In the genomic region with DNA sequence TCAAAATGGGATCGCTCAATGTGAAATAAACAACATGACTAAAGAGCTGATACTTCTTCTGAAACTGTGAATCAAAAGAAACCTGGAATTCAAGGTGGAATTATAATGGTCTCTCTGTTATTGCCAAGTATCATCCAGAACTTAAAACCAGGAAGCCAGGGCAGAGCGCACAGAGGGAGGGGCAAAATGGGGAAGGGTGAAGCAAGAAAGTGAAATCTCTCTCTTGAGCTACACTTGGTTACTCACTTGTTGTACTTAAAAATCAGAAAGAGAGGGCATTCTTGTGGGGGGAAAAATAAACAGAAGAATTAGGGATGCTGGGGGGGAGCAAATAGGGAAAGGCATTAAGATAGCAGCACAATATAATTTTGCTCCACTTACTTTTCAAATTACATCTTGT, we compare ENCODE assay signal across 28 cellular contexts.
DNase-seq lines count a peak whose midpoint lies in the region; ATAC-seq and TF ChIP-seq lines count a peak whose summit lies in the region.
"Had no signal": no experiment of that assay in that cellular context is flagged by ENCODE, and none has a peak within 500 bp of the region (broad histone marks: within the 10 kb centered on the region; RNA-seq: fewer than 3 reads in every experiment).

No MANE protein-coding gene starts in this region.

- no peaks in the 10 kb centered on the region for H3K27me3 Mint-ChIP-seq in neural progenitor cell (ENCODE audit: insufficient read depth, low read depth)
- H3K27me3 Mint-ChIP-seq: activated CD8-positive, alpha-beta T cell treated with anti-CD3 and anti-CD28 coated beads for 36 hours; activated naive CD4-positive, alpha-beta T cell treated with anti-CD3 and anti-CD28 coated beads, Interleukin-2, amount 10 ng/mL, durations not matched to agents 7 days and 5 days; activated T-helper 17 cell treated with anti-CD3 and anti-CD28 coated beads, Interleukin-2, amount 50 U/mL, for 72 hours; stimulated activated naive CD8-positive, alpha-beta T cell treated with anti-CD3 and anti-CD28 coated beads, Interleukin-15, Interleukin-2, amounts not matched to agents 100 ng/mL and 50 ng/mL, for 24 hours; T-helper 17 cell had no signal

- TF ChIP-seq POLR2A in HCT116 (IDR thresholded peaks at IDR 0.05; ENCODE audit: borderline replicate concordance, extremely low read depth, insufficient read depth, insufficient read length), result no peak

- TF ChIP-seq RAD21 in HCT116 (IDR thresholded peaks at IDR 0.05; ENCODE audit: low read depth), result no peak

- RAD21 ChIA-PET in HCT116 (lab: Charles Lee; ENCODE audit: low non-redundant PET in 1 of 2, low total read pairs in 2 of 2, uncharacterized antibody in 2 of 2, unreplicated experiment in 2 of 2), result no interaction called here

- H3K27me3 ChIP-seq in HCT116 (ENCODE audit: insufficient read depth, low read length), result no peaks in the 10 kb centered on the region
- H3K27me3 ChIP-seq in fibroblast of lung (ENCODE audit: control insufficient read depth, insufficient read depth, low read length), result no peaks in the 10 kb centered on the region
- H3K27me3 ChIP-seq in neural progenitor cell, result no peaks in the 10 kb centered on the region
- H3K27me3 ChIP-seq: BLaER1, brain microvascular endothelial cell, neutrophil, vagina had no signal

- H3K27ac Mint-ChIP-seq in neural progenitor cell, result no peak overlapping the region
- H3K27ac Mint-ChIP-seq: activated CD8-positive, alpha-beta T cell treated with anti-CD3 and anti-CD28 coated beads for 36 hours; activated naive CD4-positive, alpha-beta T cell treated with anti-CD3 and anti-CD28 coated beads, Interleukin-2, amount 10 ng/mL, durations not matched to agents 7 days and 5 days; activated T-helper 17 cell treated with anti-CD3 and anti-CD28 coated beads, Interleukin-2, amount 50 U/mL, for 72 hours; mesothelial cell of epicardium; stimulated activated naive CD8-positive, alpha-beta T cell treated with anti-CD3 and anti-CD28 coated beads, Interleukin-15, Interleukin-2, amounts not matched to agents 100 ng/mL and 50 ng/mL, for 24 hours; T-helper 17 cell had no signal

- H3K9me3 ChIP-seq in HCT116 (ENCODE audit: control insufficient read depth in 1 of 2, insufficient read depth in 1 of 2, low read depth in 1 of 2, low read length in 2 of 2) (no peaks in the 10 kb centered on the region), fibroblast of lung (ENCODE audit: control insufficient read depth, insufficient read depth, low read depth, low read length) (no peaks in the 10 kb centered on the region), neural progenitor cell (ENCODE audit: low read depth) (no peaks in the 10 kb centered on the region)
- H3K9me3 ChIP-seq: BLaER1, neutrophil, thoracic aorta, vagina had no signal

- H3K9ac ChIP-seq in HCT116 (ENCODE audit: low read length) (no peak overlapping the region), fibroblast of lung (ENCODE audit: insufficient read depth, low read length) (no peak overlapping the region), neural progenitor cell (no peak overlapping the region)
- H3K9ac ChIP-seq: BLaER1 had no signal

- intact Hi-C loops in HCT116 (cut with micrococcal nuclease), result no loop called here

- no TSS peak for BruUV-seq in HCT116 (replicated peaks; lab: Mats Ljungman, UMichigan)

- no peak overlapping the region for H3K4me2 ChIP-seq in HCT116 (ENCODE audit: low read length)
- H3K4me2 ChIP-seq in fibroblast of lung (ENCODE audit: extremely low read depth, insufficient read depth, low read length), result no peak overlapping the region
- H3K4me2 ChIP-seq in neural progenitor cell, result no peak overlapping the region
- H3K4me2 ChIP-seq: BLaER1 had no signal

- CTCF ChIA-PET in HCT116 (lab: Charles Lee), result no interaction called here

- H3F3A ChIP-seq in neural progenitor cell (ENCODE audit: low read depth), result peaks cover 11% of the 10 kb centered on the region

- TF ChIP-seq CTCF in HCT116 (IDR thresholded peaks at IDR 0.05 in 2 of 3, conservative IDR thresholded peaks at IDR 0.05 in 1 of 3; ENCODE audit: borderline replicate concordance in 1 of 3, insufficient read depth in 1 of 3, low read depth in 2 of 3, low read length in 2 of 3) (no peak), fibroblast of lung (conservative IDR thresholded peaks at IDR 0.05 in 1 of 2, IDR thresholded peaks at IDR 0.05 in 1 of 2; ENCODE audit: low read depth in 1 of 2, low read length in 2 of 2) (no peak), neural progenitor cell (IDR thresholded peaks at IDR 0.05) (no peak)

- peaks cover 10% of the 10 kb centered on the region for H3K36me3 Mint-ChIP-seq in neural progenitor cell
- H3K36me3 Mint-ChIP-seq: activated naive CD4-positive, alpha-beta T cell treated with anti-CD3 and anti-CD28 coated beads, Interleukin-2, amount 10 ng/mL, durations not matched to agents 7 days and 5 days; mesothelial cell of epicardium; naive B cell had no signal

- no peak overlapping the region for H3K4me3 ChIP-seq in HCT116 (replicated peaks in 1 of 2; ENCODE audit: low read depth in 1 of 2, low read length in 2 of 2)
- no peak overlapping the region for H3K4me3 ChIP-seq in fibroblast of lung (replicated peaks in 1 of 4; ENCODE audit: control extremely low read depth in 1 of 4, insufficient read depth in 1 of 4, low read depth in 3 of 4, low read length in 4 of 4)
- no peak overlapping the region for H3K4me3 ChIP-seq in neural progenitor cell
- H3K4me3 ChIP-seq: BLaER1, GM12878, thoracic aorta, vagina had no signal

- 0 out of 2 replicates have a peak, but pooled peaks cover 3% of the 10 kb centered on the region for H3K9me2 ChIP-seq in HCT116 (ENCODE audit: insufficient read depth)

- H3K79me2 ChIP-seq in HCT116 (ENCODE audit: insufficient read depth, low read length) (no peaks in the 10 kb centered on the region), fibroblast of lung (ENCODE audit: control insufficient read depth, insufficient read depth, low read length) (no peaks in the 10 kb centered on the region), neural progenitor cell (ENCODE audit: low read depth) (no peaks in the 10 kb centered on the region)

- H3K4me1 ChIP-seq in HCT116 (ENCODE audit: control insufficient read depth in 1 of 2, insufficient read depth in 2 of 2, low read length in 2 of 2) (peaks cover 0 to 4% of the 10 kb centered on the region in 2 experiments; a peak in 1 of 4 replicates), fibroblast of lung (ENCODE audit: control insufficient read depth, extremely low read depth, insufficient read depth, low read length) (no peaks in the 10 kb centered on the region), neural progenitor cell (no peaks in the 10 kb centered on the region)
- H3K4me1 ChIP-seq: BLaER1, vagina had no signal

- no peak overlapping the region for H3K4me3 Mint-ChIP-seq in neural progenitor cell
- H3K4me3 Mint-ChIP-seq: activated CD8-positive, alpha-beta T cell treated with anti-CD3 and anti-CD28 coated beads for 36 hours; activated naive CD4-positive, alpha-beta T cell treated with anti-CD3 and anti-CD28 coated beads, Interleukin-2, amount 10 ng/mL, durations not matched to agents 7 days and 5 days; activated T-helper 17 cell treated with anti-CD3 and anti-CD28 coated beads, Interleukin-2, amount 50 U/mL, for 72 hours; mesothelial cell of epicardium; naive B cell; stimulated activated naive CD8-positive, alpha-beta T cell treated with anti-CD3 and anti-CD28 coated beads, Interleukin-15, Interleukin-2, amounts not matched to agents 100 ng/mL and 50 ng/mL, for 24 hours; T-helper 17 cell had no signal

- no peaks in the 10 kb centered on the region for H3K9me3 Mint-ChIP-seq in neural progenitor cell
- H3K9me3 Mint-ChIP-seq: activated CD8-positive, alpha-beta T cell treated with anti-CD3 and anti-CD28 coated beads for 36 hours; activated naive CD4-positive, alpha-beta T cell treated with anti-CD3 and anti-CD28 coated beads, Interleukin-2, amount 10 ng/mL, durations not matched to agents 7 days and 5 days; activated T-helper 17 cell treated with anti-CD3 and anti-CD28 coated beads, Interleukin-2, amount 50 U/mL, for 72 hours; stimulated activated naive CD8-positive, alpha-beta T cell treated with anti-CD3 and anti-CD28 coated beads, Interleukin-15, Interleukin-2, amounts not matched to agents 100 ng/mL and 50 ng/mL, for 24 hours had no signal

- H3K36me3 ChIP-seq in HCT116 (ENCODE audit: control insufficient read depth in 1 of 2, insufficient read depth in 2 of 2, low read length in 2 of 2) (no peaks in the 10 kb centered on the region), fibroblast of lung (ENCODE audit: control insufficient read depth, insufficient read depth, low read length) (no peaks in the 10 kb centered on the region), neural progenitor cell (peaks cover 18% of the 10 kb centered on the region)
- H3K36me3 ChIP-seq: BLaER1, brain microvascular endothelial cell, neutrophil, thoracic aorta, vagina had no signal

- no peaks in the 10 kb centered on the region for H4K20me1 ChIP-seq in HCT116 (ENCODE audit: insufficient read depth)
- H4K20me1 ChIP-seq in fibroblast of lung (ENCODE audit: control insufficient read depth, extremely low read depth, insufficient read depth, low read length), result no peaks in the 10 kb centered on the region
- no peaks in the 10 kb centered on the region for H4K20me1 ChIP-seq in neural progenitor cell (ENCODE audit: low read depth)
- H4K20me1 ChIP-seq: BLaER1 had no signal

- DNase-seq in HCT116 (ENCODE audit: low read depth, low spot score), result no peak
- DNase-seq in OCI-M1 (lab: John Stamatoyannopoulos, UW), result peak; percentile 56
- peak in 1 of 2 donors; percentile 70 for DNase-seq in fibroblast of lung (ENCODE audit: low read depth in 2 of 2)
- DNase-seq in neural progenitor cell (ENCODE audit: low spot score), result no peak
- DNase-seq in COLO668 (lab: John Stamatoyannopoulos, UW; ENCODE audit: unreplicated experiment), result no peak
- DNase-seq in activated CD4-positive, alpha-beta T cell treated with anti-CD3 and anti-CD28 coated beads for 4 hours, result no peak
- DNase-seq: activated CD4-positive, alpha-beta T cell treated with anti-CD3 and anti-CD28 coated beads for 1 hour; activated CD8-positive, alpha-beta T cell treated with anti-CD3 and anti-CD28 coated beads for 36 hours; activated naive CD4-positive, alpha-beta T cell treated with anti-CD3 and anti-CD28 coated beads, Interleukin-2, amount 10 ng/mL, durations not matched to agents 7 days and 5 days; amniotic stem cell; brain microvascular endothelial cell; left ventricle myocardium superior; naive B cell; NCI-H1092; NCI-H1694 treated with DMSO at 0.1 percent for 48 hours; posterior cingulate gyrus; right cardiac atrium; stimulated activated CD4-positive, alpha-beta T cell treated with anti-CD3 and anti-CD28 coated beads, Interleukin-1b, Interleukin-23, amount 100 ng/mL, for 48 hours; T-helper 17 cell had no signal

- H3K4me1 Mint-ChIP-seq in neural progenitor cell, result peaks cover 10% of the 10 kb centered on the region
- H3K4me1 Mint-ChIP-seq: activated naive CD4-positive, alpha-beta T cell treated with anti-CD3 and anti-CD28 coated beads, Interleukin-2, amount 10 ng/mL, durations not matched to agents 7 days and 5 days; activated T-helper 17 cell treated with anti-CD3 and anti-CD28 coated beads, Interleukin-2, amount 50 U/mL, for 72 hours; mesothelial cell of epicardium; naive B cell; T-helper 17 cell had no signal

- H3K27ac ChIP-seq in HCT116 (ENCODE audit: low read depth, low read length) (no peak overlapping the region), fibroblast of lung (ENCODE audit: insufficient read depth, low read length) (no peak overlapping the region), neural progenitor cell (peak overlapping the region; percentile 27)
- H3K27ac ChIP-seq: BLaER1, brain microvascular endothelial cell, neutrophil, thoracic aorta, vagina had no signal

- POLR2A ChIA-PET in HCT116 (lab: Charles Lee), result no interaction called here

- peak overlapping the region; percentile 3 for H2AFZ ChIP-seq in HCT116 (ENCODE audit: low read depth, low read length, poor library complexity, severe bottlenecking)
- H2AFZ ChIP-seq in fibroblast of lung (ENCODE audit: low read length), result peak overlapping the region; percentile 63
- H2AFZ ChIP-seq in neural progenitor cell (replicated peaks), result no peak overlapping the region

- ATAC-seq in HCT116 (no peak), GM21529 (IDR thresholded peaks at IDR 0.05; ENCODE audit: unreplicated experiment) (no peak)
- ATAC-seq: activated CD8-positive, alpha-beta T cell treated with anti-CD3 and anti-CD28 coated beads for 36 hours; activated T-helper 17 cell treated with anti-CD3 and anti-CD28 coated beads, Interleukin-2, amount 50 U/mL, for 72 hours; GM12878; left ventricle myocardium superior; right cardiac atrium; T-helper 17 cell had no signal
